In the genomic region with DNA sequence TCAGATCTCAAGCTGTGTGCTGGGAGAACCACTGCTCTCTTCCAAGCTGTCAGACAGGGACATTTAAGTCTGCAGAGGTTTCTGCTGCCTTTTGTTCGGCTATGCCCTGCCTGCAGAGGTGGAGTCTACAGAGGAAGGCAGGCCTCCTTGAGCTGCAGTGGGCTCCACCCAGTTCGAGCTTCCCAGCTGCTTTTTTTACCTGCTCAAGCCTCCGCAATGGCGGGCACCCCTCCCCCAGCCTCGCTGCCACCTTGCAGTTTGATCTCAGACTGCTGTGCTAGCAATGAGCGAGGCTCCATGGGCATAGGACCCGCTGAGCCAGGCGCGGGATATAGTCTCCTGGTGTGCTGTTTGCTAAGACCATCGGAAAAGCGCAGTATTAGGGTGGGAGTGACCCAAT, we compare ENCODE assay signal across 1 cellular context. TPM values are rescaled to one million over a fixed set of nuclear protein-coding genes. Genes with fewer than 3 reads are reported as not detected.
"Had no signal": no experiment of that assay in that cellular context is flagged by ENCODE, and none has a peak within 500 bp of the region (broad histone marks: within the 10 kb centered on the region; RNA-seq: fewer than 3 reads in every experiment).

No MANE protein-coding gene starts in this region.

RNA-seq across cellular contexts. Expression of a gene that starts 55.8 kb away (rescaled TPM):
- total RNA-seq: HT1080 had no signal
